In genomic region chr5:38401145-38401544, GRCh38 we compare ENCODE assay signal across 26 cellular contexts.
"Had no signal": no experiment of that assay in that cellular context is flagged by ENCODE, and none has a peak within 500 bp of the region (broad histone marks: within the 10 kb centered on the region; RNA-seq: fewer than 3 reads in every experiment).

No MANE protein-coding gene starts in this region.

- DNase-seq: effector CD8-positive, alpha-beta T cell; effector memory CD8-positive, alpha-beta T cell; endodermal cell; erythroblast; esophagus squamous epithelium; foreskin fibroblast; foreskin melanocyte; gastrocnemius medialis; glutamatergic neuron; head of caudate nucleus; heart right ventricle; hippocampal formation; left ventricle myocardium inferior; lower lobe of right lung; mesenchymal stem cell; mucosa of descending colon; naive B cell had no signal

- H3K36me3 Mint-ChIP-seq: mesothelial cell of epicardium, naive B cell had no signal

- H3K9me3 ChIP-seq: esophagus squamous epithelium, gastrocnemius medialis, left ventricle myocardium inferior, lower lobe of right lung, mucosa of descending colon had no signal

- H3K4me3 ChIP-seq: coronary artery, esophagus squamous epithelium, gastrocnemius medialis, heart right ventricle, left ventricle myocardium inferior, lower lobe of right lung, mucosa of descending colon had no signal

- H3K4me1 Mint-ChIP-seq: mesothelial cell of epicardium, naive B cell had no signal

- H3K27ac ChIP-seq: coronary artery, epithelial cell of prostate, esophagus squamous epithelium, gastrocnemius medialis, heart right ventricle, left ventricle myocardium inferior, lower lobe of right lung had no signal

- H3K4me1 ChIP-seq: esophagus squamous epithelium, gastrocnemius medialis, left ventricle myocardium inferior, lower lobe of right lung had no signal

- H3K36me3 ChIP-seq: esophagus squamous epithelium, gastrocnemius medialis, heart right ventricle, left ventricle myocardium inferior, lower lobe of right lung had no signal

- H3K9me3 Mint-ChIP-seq: dendritic cell treated with granulocyte-macrophage colony-stimulating factor and Interleukin-4, amounts not matched to agents 40 ng/mL and 50 ng/mL, for 4 days; effector memory CD8-positive, alpha-beta T cell; endodermal cell; mesothelial cell of epicardium had no signal

- FAIRE-seq: colon, endometrium, islet of Langerhans, keratinocyte had no signal

- ATAC-seq: effector memory CD8-positive, alpha-beta T cell; esophagus mucosa; gastrocnemius medialis; mucosa of descending colon had no signal

- H3K27ac Mint-ChIP-seq: dendritic cell treated with granulocyte-macrophage colony-stimulating factor and Interleukin-4, amounts not matched to agents 40 ng/mL and 50 ng/mL, for 4 days; effector memory CD8-positive, alpha-beta T cell; endodermal cell; mesothelial cell of epicardium; naive B cell had no signal

- H3K4me3 Mint-ChIP-seq: dendritic cell treated with granulocyte-macrophage colony-stimulating factor and Interleukin-4, amounts not matched to agents 40 ng/mL and 50 ng/mL, for 4 days; effector memory CD8-positive, alpha-beta T cell; endodermal cell; mesothelial cell of epicardium had no signal
